ENCODE assay signal across 8 cellular contexts in the genomic region with DNA sequence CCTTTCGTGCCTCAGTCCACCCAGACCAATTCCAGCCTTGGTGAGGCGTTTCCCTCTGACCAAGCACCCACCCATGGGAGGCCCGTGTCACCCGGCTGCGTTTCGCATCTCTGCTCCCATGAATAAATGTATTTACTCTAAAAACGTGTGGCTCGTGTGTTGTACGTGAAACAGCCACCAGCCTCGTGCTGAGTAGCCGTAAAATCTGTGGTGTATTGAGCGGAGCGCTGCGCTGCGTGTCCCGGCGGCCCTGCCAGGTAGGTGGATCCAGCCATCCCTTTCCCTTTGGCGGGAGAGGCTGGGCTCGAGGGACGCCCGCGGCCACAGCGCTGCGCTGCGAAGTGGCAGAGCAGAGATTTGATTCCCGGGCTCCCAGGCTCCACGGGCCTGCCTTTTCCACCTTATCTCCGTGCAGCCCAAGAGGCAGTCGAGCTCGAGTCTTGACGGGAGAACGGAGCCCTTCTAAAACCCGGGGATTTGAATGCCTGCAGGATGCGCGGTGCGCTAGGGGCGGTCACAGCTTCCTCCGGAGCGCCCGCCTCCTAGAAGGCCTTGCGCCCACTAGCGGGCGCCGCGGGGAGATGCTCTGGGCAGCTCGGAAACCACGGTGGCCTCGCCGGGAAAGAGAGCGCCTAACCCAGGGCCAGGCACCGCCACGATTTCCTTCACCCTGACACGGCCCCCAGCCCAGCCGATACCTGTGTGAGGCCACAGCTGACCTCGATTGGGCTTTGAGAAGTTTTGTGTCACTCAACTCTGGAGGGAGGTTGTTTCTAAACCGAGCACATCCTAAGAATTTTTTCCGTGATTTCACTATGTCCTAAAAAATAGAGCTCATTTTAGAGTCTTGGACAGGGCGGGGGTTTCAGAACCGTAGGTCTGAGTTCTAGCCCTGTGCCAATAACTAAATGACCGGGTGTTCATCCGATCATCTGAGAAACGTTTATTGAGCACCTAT. TPM values are rescaled to one million over a fixed set of nuclear protein-coding genes. Genes with fewer than 3 reads are reported as not detected.
A peak's percentile ranks its signal among the peaks of the same experiment; 100 is the strongest.
DNase-seq lines count a peak whose midpoint lies in the region; ATAC-seq and TF ChIP-seq lines count a peak whose summit lies in the region.

No MANE protein-coding gene starts in this region.

- H3K4me2 ChIP-seq in GM23248 (ENCODE audit: unreplicated experiment) (peak overlapping the region; percentile 91), parathyroid adenoma (ENCODE audit: low read length) (peak overlapping the region; percentile 99)

- H3K36me3 ChIP-seq in GM23248 (ENCODE audit: low read depth) (no peaks in the 10 kb centered on the region), SK-N-MC (ENCODE audit: insufficient read depth, low read length) (no peaks in the 10 kb centered on the region), parathyroid adenoma (ENCODE audit: control insufficient read depth, insufficient read depth, low read length) (no peaks in the 10 kb centered on the region), tibial artery (no peaks in the 10 kb centered on the region)

- no peak overlapping the region for H3K27ac ChIP-seq in GM23248
- no peak overlapping the region for H3K27ac ChIP-seq in SK-N-MC
- H3K27ac ChIP-seq in parathyroid adenoma = peak overlapping the region; percentile 58
- H3K27ac ChIP-seq in tibial artery = peak overlapping the region; percentile 59 to 67

- intact Hi-C loops in Right ventricle myocardium superior (cut with DNase I) (no loop called here), tibial artery (cut with DNase I; ENCODE audit: low total_unique reads) (no loop called here)

- H3K9me2 ChIP-seq in GM23248 (ENCODE audit: insufficient read depth) = no peaks in the 10 kb centered on the region

- ATAC-seq in Right ventricle myocardium superior (ENCODE audit: poor library complexity) = peak; percentile 81

- TF ChIP-seq CTCF in LNCaP clone FGC (IDR thresholded peaks at IDR 0.05; ENCODE audit: control insufficient read depth, extremely low read depth, insufficient read depth) (peak; percentile 86), parathyroid adenoma (IDR thresholded peaks at IDR 0.05) (peak; percentile 89), tibial artery (IDR thresholded peaks at IDR 0.05) (peak; percentile 82 to 88)

- no peaks in the 10 kb centered on the region for H4K20me1 ChIP-seq in GM23248 (ENCODE audit: insufficient read depth)

- H3K79me2 ChIP-seq in GM23248 (ENCODE audit: insufficient read depth) (peaks cover 11% of the 10 kb centered on the region), parathyroid adenoma (peaks cover 9% of the 10 kb centered on the region)

- H3K9me3 Mint-ChIP-seq in activated naive CD4-positive, alpha-beta T cell treated with anti-CD3 and anti-CD28 coated beads, Interleukin-2, amount 50 U/mL, for 24 hours = no peaks in the 10 kb centered on the region

- peaks cover 2% of the 10 kb centered on the region for H3K27me3 Mint-ChIP-seq in activated naive CD4-positive, alpha-beta T cell treated with anti-CD3 and anti-CD28 coated beads, Interleukin-2, amount 50 U/mL, for 24 hours

- peak; percentile 82 for DNase-seq in EH (ENCODE audit: low read depth)
- DNase-seq in GM23248 = peak; percentile 94
- DNase-seq in LNCaP clone FGC (ENCODE audit: low read depth) = no peak
- DNase-seq in SK-N-MC (ENCODE audit: low read depth, low spot score) = peak; percentile 30
- DNase-seq in Right ventricle myocardium superior = peak; percentile 91
- DNase-seq in tibial artery = peak; percentile 75 to 88

- peak overlapping the region; percentile 56 for H3K9ac ChIP-seq in GM23248
- peak overlapping the region; percentile 67 for H3K9ac ChIP-seq in SK-N-MC (ENCODE audit: insufficient read length)
- no peak overlapping the region for H3K9ac ChIP-seq in parathyroid adenoma

- peak overlapping the region; percentile 95 for H2AFZ ChIP-seq in GM23248
- H2AFZ ChIP-seq in parathyroid adenoma = peak overlapping the region; percentile 99

- H3K9me3 ChIP-seq in GM23248 (ENCODE audit: low read depth) (no peaks in the 10 kb centered on the region), SK-N-MC (ENCODE audit: low read depth, low read length) (no peaks in the 10 kb centered on the region), parathyroid adenoma (ENCODE audit: control insufficient read depth, low read length) (no peaks in the 10 kb centered on the region), tibial artery (no peaks in the 10 kb centered on the region)

- H3K4me3 Mint-ChIP-seq in activated naive CD4-positive, alpha-beta T cell treated with anti-CD3 and anti-CD28 coated beads, Interleukin-2, amount 50 U/mL, for 24 hours = peak overlapping the region; percentile 92

- H3K4me1 ChIP-seq in GM23248 (ENCODE audit: insufficient read depth) (peaks cover under 1% of the 10 kb centered on the region), parathyroid adenoma (peaks cover 5% of the 10 kb centered on the region), tibial artery (peaks cover 0 to 22% (median 13%) of the 10 kb centered on the region in 4 donors)

- peak overlapping the region; percentile 88 for H3K4me3 ChIP-seq in GM23248
- peak overlapping the region; percentile 44 for H3K4me3 ChIP-seq in LNCaP clone FGC (ENCODE audit: low read depth, low read length)
- peak overlapping the region; percentile 78 for H3K4me3 ChIP-seq in SK-N-MC
- peak overlapping the region; percentile 65 for H3K4me3 ChIP-seq in parathyroid adenoma (ENCODE audit: low read depth, low read length)
- H3K4me3 ChIP-seq in tibial artery = peak overlapping the region; percentile 57 to 76

- peaks cover 28% of the 10 kb centered on the region for H3K4me1 Mint-ChIP-seq in activated naive CD4-positive, alpha-beta T cell treated with anti-CD3 and anti-CD28 coated beads, Interleukin-2, amount 50 U/mL, for 24 hours

- H3F3A ChIP-seq in GM23248 (ENCODE audit: insufficient read depth) = no peaks in the 10 kb centered on the region

- H3K36me3 Mint-ChIP-seq in activated naive CD4-positive, alpha-beta T cell treated with anti-CD3 and anti-CD28 coated beads, Interleukin-2, amount 50 U/mL, for 24 hours = peaks cover 2% of the 10 kb centered on the region

- H3K27me3 ChIP-seq in GM23248 (replicated peaks; ENCODE audit: insufficient read depth) (no peaks in the 10 kb centered on the region; the same call in 1 of the 2 replicates), parathyroid adenoma (ENCODE audit: control insufficient read depth, insufficient read depth, low read length) (no peaks in the 10 kb centered on the region), tibial artery (peaks cover 0 to 10% of the 10 kb centered on the region in 2 donors)

- peak overlapping the region; percentile 41 for H3K27ac Mint-ChIP-seq in activated naive CD4-positive, alpha-beta T cell treated with anti-CD3 and anti-CD28 coated beads, Interleukin-2, amount 50 U/mL, for 24 hours

- in situ Hi-C loops in GM23248 (cut with MboI) = no loop called here

- 7 to 8% methylated on average over 61 to 62 of the region's 62 CpGs for WGBS in GM23248 (ENCODE audit: low coverage in 1 of 2, low lambda C conversion rate in 2 of 2, missing lambda C conversion rate in 2 of 2), 2 experiments

RNA-seq across cellular contexts. Expression of a gene that starts 3.9 kb away (rescaled TPM):
- total RNA-seq in GM23248 (2014; rRNA removed; shearing (Covaris generic)) = 92.4 and 102 TPM in 2 replicates
- polyA plus RNA-seq in GM23248 (2016; fragmentation: Nextera tagmentation; extraction: Ambion mirVana) = 103 and 106 TPM in 2 replicates
- total RNA-seq in Right ventricle myocardium superior = 81.0 TPM

RNA-seq across cellular contexts. Expression of a gene that starts 15.4 kb away (rescaled TPM):
- total RNA-seq in GM23248 (2014; rRNA removed; shearing (Covaris generic)) = 0.11 TPM in 1 of 2 replicates, not detected in the other
- not detected in 2 replicates for polyA plus RNA-seq in GM23248 (2016; fragmentation: Nextera tagmentation; extraction: Ambion mirVana)
- total RNA-seq in Right ventricle myocardium superior = 0.05 TPM

RNA-seq across cellular contexts. Expression of a gene that starts 56.9 kb away (rescaled TPM):
- total RNA-seq in GM23248 (2014; rRNA removed; shearing (Covaris generic)) = not detected in 2 replicates
- polyA plus RNA-seq in GM23248 (2016; fragmentation: Nextera tagmentation; extraction: Ambion mirVana) = not detected in 2 replicates
- total RNA-seq in Right ventricle myocardium superior = not detected

Comparison
In these comparisons a context has a peak if more than half of its experiments do, and no peak if none do; other contexts are left out.
1. H3K27ac ChIP-seq: peak in parathyroid adenoma (single experiment) and tibial artery (2 of 2); none in GM23248 (single experiment) and SK-N-MC (single experiment).
2. Peak in every context shown above with its lines, with median percentiles within 50 percentile points of each other: H3K4me3 ChIP-seq and CTCF ChIP-seq.